Comparison of ENCODE assay signal across 6 cellular contexts in the genomic region with DNA sequence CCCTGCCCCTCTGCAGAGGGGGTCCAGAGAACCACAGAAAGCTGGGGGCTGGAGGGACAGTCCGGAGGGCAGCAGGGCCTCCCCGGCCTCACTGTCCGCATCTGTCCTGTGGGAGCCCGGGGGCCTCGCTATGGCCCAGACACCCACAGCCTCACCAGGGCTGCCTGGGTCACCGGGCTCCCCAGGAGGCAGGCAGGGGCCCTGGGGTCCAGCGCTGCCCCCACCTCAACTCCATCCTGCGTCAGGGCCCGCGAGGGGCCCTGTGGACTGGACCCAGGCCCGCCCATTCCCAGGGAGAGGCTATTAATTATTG.
DNase-seq lines count a peak whose midpoint lies in the region; ATAC-seq and TF ChIP-seq lines count a peak whose summit lies in the region.
"Not testable (repeated sequence)": the region's sequence is repeated elsewhere in the genome, so short reads cannot be mapped to it uniquely, and the experiment has no call there.

No MANE protein-coding gene starts in this region.

- not testable (repeated sequence) for H3K36me3 ChIP-seq in OCI-LY3 (replicated peaks; ENCODE audit: low read depth, low read length); lower lobe of right lung

- H3K27ac Mint-ChIP-seq in stimulated activated naive CD8-positive, alpha-beta T cell treated with anti-CD3 and anti-CD28 coated beads, Interleukin-15, amount 100 ng/mL, for 72 hours: not testable (repeated sequence)

- not testable (repeated sequence) for H4K20me1 ChIP-seq in OCI-LY3 (ENCODE audit: insufficient read depth, low read length)

- H3K4me3 Mint-ChIP-seq in stimulated activated naive CD8-positive, alpha-beta T cell treated with anti-CD3 and anti-CD28 coated beads, Interleukin-15, amount 100 ng/mL, for 72 hours: not testable (repeated sequence)

- not testable (repeated sequence) for H3K4me1 ChIP-seq in OCI-LY3 (ENCODE audit: low read length); lower lobe of right lung

- H3K27me3 ChIP-seq in HL-60 (ENCODE audit: insufficient read depth, poor library complexity, severe bottlenecking); OCI-LY3 (ENCODE audit: low read depth, low read length); lower lobe of right lung (ENCODE audit: low read depth): not testable (repeated sequence)

- intact Hi-C loops in Right ventricle myocardium inferior (cut with DNase I); lower lobe of right lung (cut with DNase I): not testable (repeated sequence)

- not testable (repeated sequence) for H3K27ac ChIP-seq in HL-60 (replicated peaks); OCI-LY3 (ENCODE audit: low read length); lower lobe of right lung

- H3K4me3 ChIP-seq in HL-60 (replicated peaks; ENCODE audit: insufficient read depth, low read length) (0 out of 2 replicates have a peak overlapping the region, but pooled peaks have one; percentile 23), OCI-LY3 (ENCODE audit: low read length) (peak overlapping the region; percentile 53)
- not testable (repeated sequence) for H3K4me3 ChIP-seq in lower lobe of right lung

- H3K9me3 Mint-ChIP-seq in stimulated activated naive CD8-positive, alpha-beta T cell treated with anti-CD3 and anti-CD28 coated beads, Interleukin-15, amount 100 ng/mL, for 72 hours: not testable (repeated sequence)

- DNase-seq in HL-60 (ENCODE audit: low read depth in 1 of 2, low spot score in 1 of 2); Right ventricle myocardium inferior (ENCODE audit: missing footprints); lower lobe of right lung; stimulated activated naive CD8-positive, alpha-beta T cell treated with anti-CD3 and anti-CD28 coated beads, Interleukin-15, amount 100 ng/mL, for 72 hours: not testable (repeated sequence)

- H3K4me2 ChIP-seq in OCI-LY3 (ENCODE audit: low read length): not testable (repeated sequence)

- H3K27me3 Mint-ChIP-seq in stimulated activated naive CD8-positive, alpha-beta T cell treated with anti-CD3 and anti-CD28 coated beads, Interleukin-15, amount 100 ng/mL, for 72 hours: not testable (repeated sequence)

- not testable (repeated sequence) for TF ChIP-seq CTCF in HL-60 (IDR thresholded peaks at IDR 0.05; ENCODE audit: insufficient read depth, low read length); OCI-LY3 (IDR thresholded peaks at IDR 0.05; ENCODE audit: low read depth, low read length); lower lobe of right lung (IDR thresholded peaks at IDR 0.05)

- not testable (repeated sequence) for H3K79me2 ChIP-seq in OCI-LY3 (ENCODE audit: low read length)

- ATAC-seq in SK-N-SH treated with all-trans-retinoic acid at 6 μM for 48 hours: peak; percentile 1; the same call in 2 of the 3 replicates
- ATAC-seq in Right ventricle myocardium inferior: peak; percentile 39
- ATAC-seq in lower lobe of right lung: peak; percentile 32 to 45
- ATAC-seq in stimulated activated naive CD8-positive, alpha-beta T cell treated with anti-CD3 and anti-CD28 coated beads, Interleukin-15, amount 100 ng/mL, for 72 hours: peak; percentile 40

- peak overlapping the region; percentile 35; the same call in 1 of the 2 replicates for H3K9ac ChIP-seq in OCI-LY3 (ENCODE audit: low read length)

- H2AFZ ChIP-seq in OCI-LY3 (ENCODE audit: low read depth, low read length): not testable (repeated sequence)

- H3K9me3 ChIP-seq in OCI-LY3 (ENCODE audit: insufficient read depth, low read length); lower lobe of right lung: not testable (repeated sequence)

- not testable (repeated sequence) for H3K4me1 Mint-ChIP-seq in stimulated activated naive CD8-positive, alpha-beta T cell treated with anti-CD3 and anti-CD28 coated beads, Interleukin-15, amount 100 ng/mL, for 72 hours
